Comparison of ENCODE assay signal across 2 cellular contexts in genomic region chr1:210311726-210312493, GRCh38.
TF ChIP-seq lines count a peak whose summit lies in the region.

No MANE protein-coding gene starts in this region.

TF ChIP-seq in A549, 52 proteins besides CTCF, POLR2A, EP300 and RAD21:
- no peak for TF ChIP-seq GATA3 (IDR thresholded peaks at IDR 0.05; ENCODE audit: borderline replicate concordance)
- no peak for TF ChIP-seq CBX8 (IDR thresholded peaks at IDR 0.05)
- TF ChIP-seq HOXB5 (CRISPR knock-in tag; IDR thresholded peaks at IDR 0.05), result no peak
- TF ChIP-seq CHD2 (IDR thresholded peaks at IDR 0.05; ENCODE audit: low read length, partially characterized antibody), result no peak
- no peak for TF ChIP-seq EHF (CRISPR knock-in tag; IDR thresholded peaks at IDR 0.05)
- no peak for TF ChIP-seq HEYL (CRISPR knock-in tag; IDR thresholded peaks at IDR 0.05)
- TF ChIP-seq POLR2AphosphoS2 (conservative IDR thresholded peaks at IDR 0.05; ENCODE audit: low read length), result no peak
- TF ChIP-seq NFE2L2 (conservative IDR thresholded peaks at IDR 0.05; ENCODE audit: low read length), result no peak
- TF ChIP-seq SMC3 (IDR thresholded peaks at IDR 0.05), result no peak
- TF ChIP-seq HMGXB4 (CRISPR knock-in tag; IDR thresholded peaks at IDR 0.05; ENCODE audit: borderline replicate concordance), result no peak
- no peak for TF ChIP-seq MAFK (IDR thresholded peaks at IDR 0.05; ENCODE audit: partially characterized antibody)
- TF ChIP-seq RARB (CRISPR knock-in tag; IDR thresholded peaks at IDR 0.05), result no peak
- no peak for TF ChIP-seq BHLHE40 (IDR thresholded peaks at IDR 0.05; ENCODE audit: low read depth, low read length)
- TF ChIP-seq SREBF2 (IDR thresholded peaks at IDR 0.05), result no peak
- no peak for TF ChIP-seq CEBPB (IDR thresholded peaks at IDR 0.05)

TF ChIP-seq in H1, 55 proteins besides CTCF, POLR2A, EP300 and RAD21 (continued from another document):
- TF ChIP-seq BACH1 (IDR thresholded peaks at IDR 0.05; ENCODE audit: low read length), result no peak
- no peak for TF ChIP-seq SAP30 (IDR thresholded peaks at IDR 0.05; ENCODE audit: insufficient read depth, insufficient replicate concordance, low read length)
- no peak for TF ChIP-seq FOSL1 (IDR thresholded peaks at IDR 0.05; ENCODE audit: insufficient read depth, low read depth, low read length)
- no peak for TF ChIP-seq MAX (IDR thresholded peaks at IDR 0.05)
- no peak for TF ChIP-seq POLR2AphosphoS5 (IDR thresholded peaks at IDR 0.05; ENCODE audit: low read depth, low read length)
- TF ChIP-seq KDM1A (IDR thresholded peaks at IDR 0.05; ENCODE audit: borderline replicate concordance, low read length), result no peak
- TF ChIP-seq CHD7 (IDR thresholded peaks at IDR 0.05; ENCODE audit: insufficient replicate concordance, low read length), result no peak
